In genomic region chr13:99386911-99387788, GRCh38 we compare ENCODE assay signal across 8 cellular contexts.
A peak's percentile ranks its signal among the peaks of the same experiment; 100 is the strongest.
DNase-seq lines count a peak whose midpoint lies in the region; ATAC-seq and TF ChIP-seq lines count a peak whose summit lies in the region.

No MANE protein-coding gene starts in this region.

- no peaks in the 10 kb centered on the region for H3K27me3 Mint-ChIP-seq in activated T-helper 2 cell treated with anti-CD3 and anti-CD28 coated beads, Interferon-gamma antibody, Interleukin-2, Interleukin-4, amounts not matched to agents 10 μg/mL and 5 μg/mL and 100 μg/mL, durations not matched to agents 14 hours and 24 hours and 36 hours (ENCODE audit: low read depth)

- peaks cover 4% of the 10 kb centered on the region; the same call in 1 of the 2 replicates for H3F3A ChIP-seq in PC-9 (ENCODE audit: insufficient read depth, low read depth)

- H3K27me3 ChIP-seq in PC-9 (ENCODE audit: insufficient read depth, low read depth), result no peaks in the 10 kb centered on the region
- no peaks in the 10 kb centered on the region for H3K27me3 ChIP-seq in heart right ventricle

- H3K4me1 Mint-ChIP-seq in activated T-helper 2 cell treated with anti-CD3 and anti-CD28 coated beads, Interferon-gamma antibody, Interleukin-2, Interleukin-4, amounts not matched to agents 10 μg/mL and 5 μg/mL and 100 μg/mL, durations not matched to agents 14 hours and 24 hours and 36 hours (ENCODE audit: low read depth), result peaks cover 54% of the 10 kb centered on the region

- no peak overlapping the region for H3K4me3 Mint-ChIP-seq in activated T-helper 2 cell treated with anti-CD3 and anti-CD28 coated beads, Interferon-gamma antibody, Interleukin-2, Interleukin-4, amounts not matched to agents 10 μg/mL and 5 μg/mL and 100 μg/mL, durations not matched to agents 14 hours and 24 hours and 36 hours (ENCODE audit: low read depth)

- WGBS in heart right ventricle, 2 donors, result 76 to 77% methylated on average over 12 of the region's 12 CpGs

- no peaks in the 10 kb centered on the region for H3K9me2 ChIP-seq in PC-9 (ENCODE audit: insufficient read depth)

- intact Hi-C loops in PC-9 (cut with micrococcal nuclease; ENCODE audit: unreplicated experiment), result loop anchor here (1.0 kb wide), 1 partner anchor 50 kb away; no protein-coding TSS in a partner anchor
- intact Hi-C loops in activated T-helper 2 cell treated with anti-CD3 and anti-CD28 coated beads, Interferon-gamma antibody, Interleukin-2, Interleukin-4, amounts not matched to agents 10 μg/mL and 5 μg/mL and 100 μg/mL, durations not matched to agents 14 hours and 24 hours and 36 hours (cut with micrococcal nuclease), result loop anchor here (1.0 to 5.0 kb wide), 3 partner anchors 50 to 118 kb away; no protein-coding TSS in a partner anchor
- intact Hi-C loops in heart right ventricle (cut with DNase I), result loop anchor here in 1 of 10 donors (5.0 kb wide), 1 partner anchor 45 kb away; no protein-coding TSS in a partner anchor

- peak; percentile 88 for TF ChIP-seq CTCF in GM12872 (IDR thresholded peaks at IDR 0.05; ENCODE audit: insufficient read depth, low read depth, low read length)
- peak; percentile 86 for TF ChIP-seq CTCF in PC-9 (conservative IDR thresholded peaks at IDR 0.05)
- peak in 7 of 9 donors; percentile 23 to 79 (median 50) for TF ChIP-seq CTCF in heart right ventricle (IDR thresholded peaks at IDR 0.05)

- ATAC-seq in HG02938 (IDR thresholded peaks at IDR 0.05; ENCODE audit: unreplicated experiment), result peak; percentile 65
- ATAC-seq in heart right ventricle, result no peak

- no peak overlapping the region for H3K4me3 ChIP-seq in PC-9
- no peak overlapping the region for H3K4me3 ChIP-seq in heart right ventricle

- BruUV-seq in PC-9 (replicated peaks; lab: Mats Ljungman, UMichigan), result no TSS peak

- POLR2A ChIA-PET in PC-9 (lab: Charles Lee; ENCODE audit: unreplicated experiment), result no interaction called here

- H3K79me2 ChIP-seq in PC-9 (ENCODE audit: low read depth), result no peaks in the 10 kb centered on the region

- H3K36me3 Mint-ChIP-seq in activated T-helper 2 cell treated with anti-CD3 and anti-CD28 coated beads, Interferon-gamma antibody, Interleukin-2, Interleukin-4, amounts not matched to agents 10 μg/mL and 5 μg/mL and 100 μg/mL, durations not matched to agents 14 hours and 24 hours and 36 hours (ENCODE audit: low read depth), result peaks cover 30% of the 10 kb centered on the region

- CTCF ChIA-PET in PC-9 (lab: Charles Lee), result interaction anchor here (0.6 to 1.2 kb wide), 4 partner anchors 48 to 700 kb away, joined by 3 to 5 read pairs (median 4); no protein-coding TSS in a partner anchor

- 0 out of 2 replicates have a peak, but pooled peaks cover 3% of the 10 kb centered on the region for H4K20me1 ChIP-seq in PC-9 (ENCODE audit: insufficient read depth)

- peaks cover 10% of the 10 kb centered on the region; the same call in 1 of the 2 replicates for H3K36me3 ChIP-seq in PC-9 (ENCODE audit: low read depth)
- H3K36me3 ChIP-seq in heart right ventricle, result peaks cover 0 to 25% (median 13%) of the 10 kb centered on the region in 9 donors

- H3K27ac Mint-ChIP-seq in activated T-helper 2 cell treated with anti-CD3 and anti-CD28 coated beads, Interferon-gamma antibody, Interleukin-2, Interleukin-4, amounts not matched to agents 10 μg/mL and 5 μg/mL and 100 μg/mL, durations not matched to agents 14 hours and 24 hours and 36 hours, result peak overlapping the region; percentile 70

- peak; percentile 44 to 48 for DNase-seq in PC-9
- DNase-seq in activated T-helper 2 cell treated with anti-CD3 and anti-CD28 coated beads, Interferon-gamma antibody, Interleukin-2, Interleukin-4, amounts not matched to agents 10 μg/mL and 5 μg/mL and 100 μg/mL, durations not matched to agents 14 hours and 24 hours and 36 hours (ENCODE audit: low spot score), result peak; percentile 73
- DNase-seq in heart right ventricle, result peak in 1 of 2 donors; percentile 62
- DNase-seq in stimulated activated CD4-positive, alpha-beta T cell treated with anti-CD3 and anti-CD28 coated beads, Interleukin-15, amount 100 ng/mL, for 24 hours, result peak; percentile 93
- DNase-seq in D341Med (ENCODE audit: low spot score), result no peak
- DNase-seq in globus pallidus (ENCODE audit: low spot score), result no peak

- H3K9me3 ChIP-seq in PC-9 (ENCODE audit: insufficient read depth, low read depth), result no peaks in the 10 kb centered on the region
- H3K9me3 ChIP-seq in heart right ventricle, result no peaks in the 10 kb centered on the region

- no peak overlapping the region for H2AFZ ChIP-seq in PC-9

- H3K4me1 ChIP-seq in PC-9 (replicated peaks; ENCODE audit: insufficient read depth) (no peaks in the 10 kb centered on the region), heart right ventricle (peaks cover 0 to 25% (median 4%) of the 10 kb centered on the region in 9 donors)

- H3K9me3 Mint-ChIP-seq in activated T-helper 2 cell treated with anti-CD3 and anti-CD28 coated beads, Interferon-gamma antibody, Interleukin-2, Interleukin-4, amounts not matched to agents 10 μg/mL and 5 μg/mL and 100 μg/mL, durations not matched to agents 14 hours and 24 hours and 36 hours, result no peaks in the 10 kb centered on the region

- H3K4me2 ChIP-seq in PC-9, result no peak overlapping the region

- H3K27ac ChIP-seq in PC-9, result no peak overlapping the region
- H3K27ac ChIP-seq in heart right ventricle, result peak overlapping the region in 1 of 10 donors; percentile 56

Comparison
In these comparisons a context has a peak if more than half of its experiments do, and no peak if none do; other contexts are left out.
1. DNase-seq: peak in PC-9 (2 of 2), activated T-helper 2 cell treated with anti-CD3 and anti-CD28 coated beads, Interferon-gamma antibody, Interleukin-2, Interleukin-4, amounts not matched to agents 10 μg/mL and 5 μg/mL and 100 μg/mL, durations not matched to agents 14 hours and 24 hours and 36 hours (single experiment) and stimulated activated CD4-positive, alpha-beta T cell treated with anti-CD3 and anti-CD28 coated beads, Interleukin-15, amount 100 ng/mL, for 24 hours (single experiment); none in D341Med (single experiment) and globus pallidus (single experiment).
2. Peak in every context shown above with its lines, with median percentiles within 50 percentile points of each other: CTCF ChIP-seq.